1 cellular context compared by ENCODE assay signal in the genomic region with DNA sequence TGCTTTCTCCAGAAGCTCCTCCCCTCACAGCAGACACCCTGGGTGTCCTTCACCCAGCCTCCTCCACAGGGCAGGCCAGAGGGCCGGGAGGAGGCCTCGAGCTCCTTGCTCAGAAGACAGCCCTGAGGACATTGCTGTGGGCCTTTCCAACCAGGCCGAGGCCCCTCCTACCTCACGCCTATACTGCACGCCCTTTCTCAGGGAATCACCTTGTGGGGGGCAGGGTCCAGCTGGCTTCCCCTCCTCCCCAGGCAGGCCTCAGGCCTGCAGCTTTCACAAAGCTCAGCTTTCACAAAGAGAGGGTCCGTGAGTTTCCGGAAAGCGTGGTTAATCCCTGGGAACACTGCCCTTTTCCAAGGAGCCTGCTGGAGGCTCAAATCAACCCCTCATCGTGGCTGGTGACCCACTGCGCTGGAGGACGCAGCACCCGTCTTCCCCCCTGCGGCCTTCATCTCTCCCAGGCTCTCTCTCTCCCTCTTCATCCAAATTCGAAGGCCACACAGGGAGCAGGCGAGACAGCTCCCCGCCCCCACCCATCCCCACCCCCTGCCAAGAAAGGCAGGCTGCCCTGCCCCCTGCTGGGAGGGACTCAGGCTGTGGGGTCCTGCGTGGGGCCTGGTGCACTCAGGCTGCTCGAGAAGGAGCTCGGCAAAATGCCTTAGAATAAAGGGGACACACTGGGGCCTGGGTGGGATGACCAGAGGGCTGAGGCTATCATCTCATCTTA.
TF ChIP-seq lines count a peak whose summit lies in the region.

No MANE protein-coding gene starts in this region.

TF ChIP-seq in GM23338, 12 proteins besides CTCF, POLR2A, EP300 and RAD21:
- no peak for TF ChIP-seq ZNF114 (CRISPR knock-in tag; IDR thresholded peaks at IDR 0.05)
- TF ChIP-seq EZH2phosphoT487 (IDR thresholded peaks at IDR 0.05; ENCODE audit: unreplicated experiment): no peak
TF ChIP-seq in GM23338: peak in this region for 0.
